In the genomic region with DNA sequence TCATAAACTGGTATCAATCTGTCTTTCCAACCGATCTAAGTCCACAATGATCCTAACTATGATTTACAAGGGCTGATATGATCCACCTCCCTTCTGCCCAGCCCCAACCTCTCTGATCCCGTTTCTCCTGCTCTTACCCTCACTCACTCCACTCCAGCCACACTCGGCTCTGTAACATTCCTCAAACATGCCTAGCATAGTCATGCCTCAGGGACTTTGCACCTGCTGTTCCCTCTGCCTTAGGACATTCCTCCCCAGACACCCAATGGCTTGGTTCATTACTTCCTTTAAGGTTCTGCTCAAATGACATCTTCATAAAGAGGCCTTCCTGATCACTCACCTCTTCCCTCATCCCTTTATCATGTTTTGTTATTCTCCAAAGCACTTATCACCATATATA, we compare ENCODE assay signal across 29 cellular contexts. TPM values are rescaled to one million over a fixed set of nuclear protein-coding genes. Genes with fewer than 3 reads are reported as not detected.
"Had no signal": no experiment of that assay in that cellular context is flagged by ENCODE, and none has a peak within 500 bp of the region (broad histone marks: within the 10 kb centered on the region; RNA-seq: fewer than 3 reads in every experiment).

No MANE protein-coding gene starts in this region.

- H3K4me3 Mint-ChIP-seq: mesothelial cell of epicardium; natural killer cell treated with Interleukin-12 subunit alpha and Interleukin-12 subunit beta and Interleukin-15 and Interleukin-18, amount 100 ng/mL, for 72 hours; stimulated activated memory B cell treated with anti-CD40 and anti-IgM and Interleukin-4, amounts not matched to agents 10 μg/mL and 1 μg/mL and 100 μg/mL, for 72 hours; stimulated activated naive CD8-positive, alpha-beta T cell treated with anti-CD3 and anti-CD28 coated beads, Interleukin-15, Interleukin-2, amounts not matched to agents 100 ng/mL and 50 ng/mL, for 24 hours had no signal

- H3K27me3 Mint-ChIP-seq: natural killer cell treated with Interleukin-12 subunit alpha and Interleukin-12 subunit beta and Interleukin-15 and Interleukin-18, amount 100 ng/mL, for 72 hours; stimulated activated memory B cell treated with anti-CD40 and anti-IgM and Interleukin-4, amounts not matched to agents 10 μg/mL and 1 μg/mL and 100 μg/mL, for 72 hours; stimulated activated naive CD8-positive, alpha-beta T cell treated with anti-CD3 and anti-CD28 coated beads, Interleukin-15, Interleukin-2, amounts not matched to agents 100 ng/mL and 50 ng/mL, for 24 hours had no signal

- H3K9me3 Mint-ChIP-seq: mesothelial cell of epicardium; natural killer cell treated with Interleukin-12 subunit alpha and Interleukin-12 subunit beta and Interleukin-15 and Interleukin-18, amount 100 ng/mL, for 72 hours; stimulated activated memory B cell treated with anti-CD40 and anti-IgM and Interleukin-4, amounts not matched to agents 10 μg/mL and 1 μg/mL and 100 μg/mL, for 72 hours; stimulated activated naive CD8-positive, alpha-beta T cell treated with anti-CD3 and anti-CD28 coated beads, Interleukin-15, Interleukin-2, amounts not matched to agents 100 ng/mL and 50 ng/mL, for 24 hours had no signal

- H3K9me3 ChIP-seq: heart left ventricle, psoas muscle, right lobe of liver, spleen, tibial artery, upper lobe of right lung, vagina had no signal

- H3K4me1 Mint-ChIP-seq: mesothelial cell of epicardium had no signal

- H3K4me1 ChIP-seq: psoas muscle, right lobe of liver, tibial artery, upper lobe of right lung, vagina had no signal

- ATAC-seq: esophagus mucosa; heart left ventricle; natural killer cell treated with Interleukin-12 subunit alpha and Interleukin-12 subunit beta and Interleukin-15 and Interleukin-18, amount 100 ng/mL, for 72 hours; psoas muscle; right lobe of liver; stimulated activated memory B cell treated with anti-CD40 and anti-IgM and Interleukin-4, amounts not matched to agents 10 μg/mL and 1 μg/mL and 100 μg/mL, for 72 hours; upper lobe of right lung had no signal

- DNase-seq: effector memory CD4-positive, alpha-beta T cell; heart left ventricle; hippocampal formation; kidney glomerular epithelial cell; psoas muscle; retina; right lobe of liver; spleen; stimulated activated CD4-positive, alpha-beta T cell treated with anti-CD3 and anti-CD28 coated beads, Interleukin-15, amount 100 ng/mL, for 24 hours; stimulated activated CD4-positive, alpha-beta T cell treated with anti-CD3 and anti-CD28 coated beads, Interleukin-1b, Interleukin-23, amount 100 ng/mL, for 48 hours; stimulated activated CD4-positive, alpha-beta T cell treated with anti-CD3 and anti-CD28 coated beads, Interleukin-4, amount 100 ng/mL, for 24 hours; tibial artery; upper lobe of right lung had no signal

- H3K27me3 ChIP-seq: heart left ventricle, right lobe of liver, spleen, tibial artery, upper lobe of right lung, vagina had no signal

- FAIRE-seq: endometrium, frontal cortex had no signal

- H3K27ac Mint-ChIP-seq: mesothelial cell of epicardium; stimulated activated memory B cell treated with anti-CD40 and anti-IgM and Interleukin-4, amounts not matched to agents 10 μg/mL and 1 μg/mL and 100 μg/mL, for 72 hours; stimulated activated naive CD8-positive, alpha-beta T cell treated with anti-CD3 and anti-CD28 coated beads, Interleukin-15, Interleukin-2, amounts not matched to agents 100 ng/mL and 50 ng/mL, for 24 hours had no signal

- H3K4me3 ChIP-seq: heart left ventricle, psoas muscle, right lobe of liver, spleen, tibial artery, upper lobe of right lung, vagina had no signal

- H3K27ac ChIP-seq: heart left ventricle, psoas muscle, right lobe of liver, spleen, tibial artery, upper lobe of right lung, vagina had no signal

RNA-seq across cellular contexts. Expression of a gene that starts 13.3 kb away (rescaled TPM):
- total RNA-seq: esophagus mucosa; fibroblast of lung; frontal cortex; glomerular endothelial cell; heart left ventricle; liver; lung microvascular endothelial cell; mesothelial cell of epicardium; mucosa of gallbladder; natural killer cell treated with Interleukin-12 subunit alpha and Interleukin-12 subunit beta and Interleukin-15 and Interleukin-18, amount 100 ng/mL, for 72 hours; omental fat pad; psoas muscle; skeletal muscle tissue; spleen; temporal lobe; upper lobe of right lung; vagina had no signal
- polyA plus RNA-seq: fibroblast of lung, heart left ventricle, psoas muscle, spleen had no signal
